ENCODE assay signal across 9 cellular contexts in the genomic region with DNA sequence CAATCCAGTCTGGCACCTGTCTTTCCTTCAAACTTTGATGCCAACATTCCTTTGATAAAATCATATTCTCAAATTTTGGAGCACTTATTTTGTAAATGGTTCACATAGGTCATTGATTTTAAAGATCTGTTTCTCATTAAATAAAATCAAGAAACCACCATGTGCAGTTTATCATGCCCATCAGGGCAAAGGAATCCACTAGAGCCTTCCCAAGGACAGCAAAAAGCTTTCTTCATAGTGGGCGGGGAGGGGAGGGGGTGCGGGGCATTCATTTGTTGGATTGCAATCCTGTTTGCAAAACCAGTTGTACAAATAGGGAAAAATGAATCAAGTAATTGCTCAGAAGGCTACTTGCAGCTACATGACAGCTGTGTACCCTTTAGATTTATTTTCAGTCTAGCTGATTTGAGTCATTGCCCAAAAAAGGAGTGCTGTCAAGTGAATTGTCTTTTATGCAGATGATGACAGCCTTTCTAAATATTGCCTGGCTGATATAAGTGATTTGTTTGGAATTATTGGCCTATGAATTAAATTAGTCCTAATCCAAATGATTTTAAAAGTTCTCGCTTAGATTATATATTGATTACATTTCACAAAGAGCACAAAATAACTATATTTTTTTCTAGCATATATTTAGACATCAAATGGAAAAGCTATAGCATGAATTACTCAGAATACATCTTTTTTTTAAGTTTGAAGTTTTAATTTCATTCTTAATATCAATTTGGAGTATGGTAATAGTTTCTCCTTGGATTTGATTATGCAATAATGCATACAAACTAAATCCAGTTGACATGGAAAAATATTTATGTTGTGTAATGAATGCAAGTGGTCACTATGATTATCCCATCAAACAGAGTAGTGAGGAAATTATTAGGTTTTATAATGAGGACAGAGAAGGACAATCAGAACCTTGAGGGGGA. TPM values are rescaled to one million over a fixed set of nuclear protein-coding genes. Genes with fewer than 3 reads are reported as not detected.
DNase-seq lines count a peak whose midpoint lies in the region; ATAC-seq and TF ChIP-seq lines count a peak whose summit lies in the region.
"Had no signal": no experiment of that assay in that cellular context is flagged by ENCODE, and none has a peak within 500 bp of the region (broad histone marks: within the 10 kb centered on the region; RNA-seq: fewer than 3 reads in every experiment).

No MANE protein-coding gene starts in this region.

- H3K27me3 ChIP-seq in Caco-2 (replicated peaks; ENCODE audit: control insufficient read depth, insufficient read depth, low read length), result no peaks in the 10 kb centered on the region
- H3K27me3 ChIP-seq: upper lobe of left lung had no signal

- H3K27ac Mint-ChIP-seq in activated T-cell treated with anti-CD3 and anti-CD28 coated beads, Interleukin-2, amount 50 U/mL, for 24 hours, result peak overlapping the region; percentile 99
- H3K27ac Mint-ChIP-seq in Caco-2 (ENCODE audit: unreplicated experiment), result no peak overlapping the region

- no peaks in the 10 kb centered on the region for H3K9me3 Mint-ChIP-seq in activated T-cell treated with anti-CD3 and anti-CD28 coated beads, Interleukin-2, amount 50 U/mL, for 24 hours
- H3K9me3 Mint-ChIP-seq in Caco-2 (ENCODE audit: unreplicated experiment), result no peaks in the 10 kb centered on the region

- peaks cover 88% of the 10 kb centered on the region for H3K4me1 Mint-ChIP-seq in activated T-cell treated with anti-CD3 and anti-CD28 coated beads, Interleukin-2, amount 50 U/mL, for 24 hours (ENCODE audit: low read depth)
- no peaks in the 10 kb centered on the region for H3K4me1 Mint-ChIP-seq in Caco-2 (ENCODE audit: low read depth, unreplicated experiment)

- peaks cover 84% of the 10 kb centered on the region for H3K36me3 Mint-ChIP-seq in activated T-cell treated with anti-CD3 and anti-CD28 coated beads, Interleukin-2, amount 50 U/mL, for 24 hours (ENCODE audit: low read depth)
- no peaks in the 10 kb centered on the region for H3K36me3 Mint-ChIP-seq in Caco-2 (ENCODE audit: insufficient read depth, unreplicated experiment)

- DNase-seq in activated T-cell treated with anti-CD3 and anti-CD28 coated beads, Interleukin-2, amount 50 U/mL, for 24 hours, result peak; percentile 53
- DNase-seq in activated T-cell treated with anti-CD3 and anti-CD28 coated beads, Interleukin-2, amount 50 U/mL, for 1 hour, result no peak
- peak; percentile 64 for DNase-seq in NOMO-1 treated with DMSO at 0.1 percent for 48 hours (lab: John Stamatoyannopoulos, UW; ENCODE audit: unreplicated experiment)
- DNase-seq in fibroblast of gingiva (ENCODE audit: low read depth), result peak; percentile 92
- peak; percentile 58 for DNase-seq in stromal cell of bone marrow (ENCODE audit: low read depth)
- no peak for DNase-seq in ecto neural progenitor cell (ENCODE audit: low spot score)
- no peak for DNase-seq in Caco-2
- DNase-seq: upper lobe of left lung had no signal

- no TSS peak for BruUV-seq in Caco-2 (replicated peaks; lab: Mats Ljungman, UMichigan)

- no peak for ATAC-seq in HG03565 (IDR thresholded peaks at IDR 0.05; ENCODE audit: unreplicated experiment)

- no peaks in the 10 kb centered on the region for H3K4me1 ChIP-seq in Caco-2

- no peaks in the 10 kb centered on the region for H3K36me3 ChIP-seq in Caco-2 (ENCODE audit: control insufficient read depth, insufficient read depth, low read length)
- H3K36me3 ChIP-seq: upper lobe of left lung had no signal

- H3K27me3 Mint-ChIP-seq in activated T-cell treated with anti-CD3 and anti-CD28 coated beads, Interleukin-2, amount 50 U/mL, for 24 hours, result no peaks in the 10 kb centered on the region
- no peaks in the 10 kb centered on the region for H3K27me3 Mint-ChIP-seq in Caco-2 (ENCODE audit: insufficient read depth, unreplicated experiment)

- H3K4me3 Mint-ChIP-seq in activated T-cell treated with anti-CD3 and anti-CD28 coated beads, Interleukin-2, amount 50 U/mL, for 24 hours, result peak overlapping the region; percentile 60
- no peak overlapping the region for H3K4me3 Mint-ChIP-seq in Caco-2 (ENCODE audit: unreplicated experiment)

- no peak for TF ChIP-seq CTCF in Caco-2 (IDR thresholded peaks at IDR 0.05; ENCODE audit: insufficient read depth in 1 of 2, low read depth in 1 of 2, low read length in 1 of 2, severe bottlenecking in 1 of 2, unreplicated experiment in 1 of 2)

- no peaks in the 10 kb centered on the region for H3K9me3 ChIP-seq in Caco-2
- H3K9me3 ChIP-seq: upper lobe of left lung had no signal

- H3K4me3 ChIP-seq in Caco-2 (ENCODE audit: low read depth, low read length), result no peak overlapping the region
- H3K4me3 ChIP-seq: upper lobe of left lung had no signal

- CTCF ChIA-PET in Caco-2 (lab: Charles Lee), result no interaction called here

- intact Hi-C loops in Caco-2 (cut with micrococcal nuclease; ENCODE audit: unreplicated experiment), result no loop called here

- POLR2A ChIA-PET in Caco-2 (lab: Charles Lee), result interaction anchor here (0.6 kb wide), 1 partner anchor 498 kb away, joined by 5 read pairs; no protein-coding TSS in a partner anchor

RNA-seq across cellular contexts. Expression of a gene that starts 23.2 kb away (rescaled TPM):
- total RNA-seq in Caco-2 (2022), result 8.4 and 10.8 TPM in 2 replicates

Comparison
In these comparisons a context has a peak if more than half of its experiments do, and no peak if none do; other contexts are left out.
1. DNase-seq: peak in activated T-cell treated with anti-CD3 and anti-CD28 coated beads, Interleukin-2, amount 50 U/mL, for 24 hours (single experiment), NOMO-1 treated with DMSO at 0.1 percent for 48 hours (single experiment), fibroblast of gingiva (single experiment) and stromal cell of bone marrow (single experiment); none in activated T-cell treated with anti-CD3 and anti-CD28 coated beads, Interleukin-2, amount 50 U/mL, for 1 hour (single experiment), ecto neural progenitor cell (single experiment) and Caco-2 (0 of 2).